2 cellular contexts compared by ENCODE assay signal in the genomic region with DNA sequence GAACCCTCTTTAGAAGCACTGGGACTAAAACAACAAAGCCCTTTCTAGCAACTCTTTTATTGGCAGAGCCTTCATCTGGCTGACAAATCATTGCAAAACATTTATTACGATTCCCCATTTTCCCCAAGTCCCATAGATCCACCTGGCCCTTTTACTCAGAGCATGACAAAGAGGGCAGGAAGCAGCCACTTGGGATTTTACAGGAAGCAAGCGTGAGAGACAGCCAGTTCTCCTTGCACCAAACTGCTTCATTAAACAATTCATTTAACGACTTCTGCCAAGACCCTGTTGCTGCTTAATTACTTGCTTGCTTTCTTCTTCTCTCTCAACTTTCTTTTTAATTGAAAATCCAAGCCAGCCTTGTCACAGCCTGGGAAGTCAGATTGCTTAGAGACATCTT.
TF ChIP-seq lines count a peak whose summit lies in the region.

No MANE protein-coding gene starts in this region.

TF ChIP-seq in H1, 55 proteins besides CTCF, POLR2A, EP300 and RAD21:
- TF ChIP-seq JUN (IDR thresholded peaks at IDR 0.05; ENCODE audit: low read depth, low read length) (no peak), POLR2AphosphoS5 (IDR thresholded peaks at IDR 0.05; ENCODE audit: low read depth, low read length) (no peak), SUZ12 (IDR thresholded peaks at IDR 0.05; ENCODE audit: low read length) (no peak), SIRT6 (IDR thresholded peaks at IDR 0.05; ENCODE audit: low read length) (no peak), BRCA1 (IDR thresholded peaks at IDR 0.05; ENCODE audit: low read depth, low read length) (no peak), CREB1 (IDR thresholded peaks at IDR 0.05) (no peak), KDM4A (IDR thresholded peaks at IDR 0.05; ENCODE audit: low read depth, low read length, severe bottlenecking) (no peak)
- TF ChIP-seq, protein P1, sequence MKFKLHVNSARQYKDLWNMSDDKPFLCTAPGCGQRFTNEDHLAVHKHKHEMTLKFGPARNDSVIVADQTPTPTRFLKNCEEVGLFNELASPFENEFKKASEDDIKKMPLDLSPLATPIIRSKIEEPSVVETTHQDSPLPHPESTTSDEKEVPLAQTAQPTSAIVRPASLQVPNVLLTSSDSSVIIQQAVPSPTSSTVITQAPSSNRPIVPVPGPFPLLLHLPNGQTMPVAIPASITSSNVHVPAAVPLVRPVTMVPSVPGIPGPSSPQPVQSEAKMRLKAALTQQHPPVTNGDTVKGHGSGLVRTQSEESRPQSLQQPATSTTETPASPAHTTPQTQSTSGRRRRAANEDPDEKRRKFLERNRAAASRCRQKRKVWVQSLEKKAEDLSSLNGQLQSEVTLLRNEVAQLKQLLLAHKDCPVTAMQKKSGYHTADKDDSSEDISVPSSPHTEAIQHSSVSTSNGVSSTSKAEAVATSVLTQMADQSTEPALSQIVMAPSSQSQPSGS (IDR thresholded peaks at IDR 0.05; ENCODE audit: low read length) = no peak
- TF ChIP-seq, protein P2, sequence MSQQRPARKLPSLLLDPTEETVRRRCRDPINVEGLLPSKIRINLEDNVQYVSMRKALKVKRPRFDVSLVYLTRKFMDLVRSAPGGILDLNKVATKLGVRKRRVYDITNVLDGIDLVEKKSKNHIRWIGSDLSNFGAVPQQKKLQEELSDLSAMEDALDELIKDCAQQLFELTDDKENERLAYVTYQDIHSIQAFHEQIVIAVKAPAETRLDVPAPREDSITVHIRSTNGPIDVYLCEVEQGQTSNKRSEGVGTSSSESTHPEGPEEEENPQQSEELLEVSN (IDR thresholded peaks at IDR 0.05) = no peak
TF ChIP-seq in H1: peak in this region for 0.

TF ChIP-seq in HepG2, 621 proteins besides CTCF, POLR2A, EP300 and RAD21:
- TF ChIP-seq ZNF383 (CRISPR knock-in tag; IDR thresholded peaks at IDR 0.05; ENCODE audit: borderline replicate concordance) = no peak
- TF ChIP-seq, protein P3, sequence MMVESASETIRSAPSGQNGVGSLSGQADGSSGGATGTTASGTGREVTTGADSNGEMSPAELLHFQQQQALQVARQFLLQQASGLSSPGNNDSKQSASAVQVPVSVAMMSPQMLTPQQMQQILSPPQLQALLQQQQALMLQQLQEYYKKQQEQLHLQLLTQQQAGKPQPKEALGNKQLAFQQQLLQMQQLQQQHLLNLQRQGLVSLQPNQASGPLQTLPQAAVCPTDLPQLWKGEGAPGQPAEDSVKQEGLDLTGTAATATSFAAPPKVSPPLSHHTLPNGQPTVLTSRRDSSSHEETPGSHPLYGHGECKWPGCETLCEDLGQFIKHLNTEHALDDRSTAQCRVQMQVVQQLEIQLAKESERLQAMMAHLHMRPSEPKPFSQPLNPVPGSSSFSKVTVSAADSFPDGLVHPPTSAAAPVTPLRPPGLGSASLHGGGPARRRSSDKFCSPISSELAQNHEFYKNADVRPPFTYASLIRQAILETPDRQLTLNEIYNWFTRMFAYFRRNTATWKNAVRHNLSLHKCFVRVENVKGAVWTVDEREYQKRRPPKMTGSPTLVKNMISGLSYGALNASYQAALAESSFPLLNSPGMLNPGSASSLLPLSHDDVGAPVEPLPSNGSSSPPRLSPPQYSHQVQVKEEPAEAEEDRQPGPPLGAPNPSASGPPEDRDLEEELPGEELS (CRISPR knock-in tag; IDR thresholded peaks at IDR 0.05) = no peak
- TF ChIP-seq WIZ (CRISPR knock-in tag; IDR thresholded peaks at IDR 0.05) = no peak
- no peak for TF ChIP-seq TOE1 (CRISPR knock-in tag; IDR thresholded peaks at IDR 0.05)
- no peak for TF ChIP-seq DNMT1 (CRISPR knock-in tag; IDR thresholded peaks at IDR 0.05)
- TF ChIP-seq FOXA1 (IDR thresholded peaks at IDR 0.05) = no peak
- TF ChIP-seq FOXA1 (CRISPR knock-in tag; IDR thresholded peaks at IDR 0.05) = no peak
